Comparison of ENCODE assay signal across 18 cellular contexts in genomic region chr4:6520978-6521377, GRCh38.
"Had no signal": no experiment of that assay in that cellular context is flagged by ENCODE, and none has a peak within 500 bp of the region (broad histone marks: within the 10 kb centered on the region; RNA-seq: fewer than 3 reads in every experiment).

No MANE protein-coding gene starts in this region.

- DNase-seq: KBM-7, MV-4-11, NCI-H1048, NCI-H1105, NCI-H1417, NCI-H1436 treated with DMSO at 0.1 percent for 48 hours, NCI-H1694, NCI-H187 treated with DMSO at 0.1 percent for 48 hours, NCI-H2029 treated with DMSO at 0.1 percent for 48 hours, NCI-H2171 treated with DMSO at 0.1 percent for 48 hours, NCI-H345, NCI-H446 treated with DMSO at 0.1 percent for 48 hours, NCI-H510A treated with DMSO at 0.1 percent for 48 hours, NCI-H526, NCI-H82, RPMI8226, SHP77 had no signal

- FAIRE-seq: RCC 7860 had no signal
